Comparison of ENCODE assay signal across 11 cellular contexts in the genomic region with DNA sequence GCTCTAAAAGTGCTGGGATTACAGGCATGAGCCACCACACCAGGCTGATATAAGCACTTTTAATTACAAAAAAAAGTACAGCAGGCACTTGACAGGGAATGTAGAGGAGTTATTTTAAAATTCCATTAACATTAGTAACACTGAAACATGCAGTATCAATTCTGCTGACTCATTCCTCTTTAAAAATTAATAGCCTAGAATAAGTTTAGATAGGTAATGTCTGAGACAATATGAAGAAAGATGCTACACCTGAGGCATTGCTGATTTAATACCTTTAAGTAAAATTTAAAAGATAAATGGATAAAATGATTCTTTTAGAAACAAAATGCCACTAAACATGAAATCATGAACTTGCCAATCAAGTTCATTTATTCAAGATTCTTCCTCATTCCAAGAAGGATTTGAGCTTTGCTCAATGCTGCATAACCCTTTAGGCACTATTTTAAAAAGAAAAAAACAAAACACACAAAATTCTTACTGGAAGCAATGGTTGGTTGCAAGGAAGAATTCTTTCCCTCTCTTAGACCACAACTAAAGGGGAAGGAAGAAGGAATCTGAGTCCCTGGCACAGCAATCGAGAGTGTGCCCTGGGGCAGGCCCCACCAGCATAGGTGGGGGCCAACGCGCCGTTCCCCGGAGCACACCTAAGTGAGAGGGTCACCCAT. TPM values are rescaled to one million over a fixed set of nuclear protein-coding genes. Genes with fewer than 3 reads are reported as not detected.
A peak's percentile ranks its signal among the peaks of the same experiment; 100 is the strongest.
DNase-seq lines count a peak whose midpoint lies in the region; ATAC-seq and TF ChIP-seq lines count a peak whose summit lies in the region.
"Had no signal": no experiment of that assay in that cellular context is flagged by ENCODE, and none has a peak within 500 bp of the region (broad histone marks: within the 10 kb centered on the region; RNA-seq: fewer than 3 reads in every experiment).

No MANE protein-coding gene starts in this region.

- peak overlapping the region in 3 of 8 donors; percentile 2 to 49 (median 8) for H3K27ac ChIP-seq in spleen
- H3K27ac ChIP-seq in testis, result peak overlapping the region in 1 of 2 donors; percentile 47

- no peak overlapping the region for H3K4me3 ChIP-seq in fibroblast of villous mesenchyme (ENCODE audit: low read depth, low read length)
- no peak overlapping the region for H3K4me3 ChIP-seq in spleen
- H3K4me3 ChIP-seq in testis, result no peak overlapping the region

- H3K27me3 ChIP-seq in spleen (replicated peaks in 1 of 7), result no peaks in the 10 kb centered on the region
- no peaks in the 10 kb centered on the region for H3K27me3 ChIP-seq in testis

- H3K9me3 ChIP-seq in spleen (peaks cover 0 to 8% (median 0%) of the 10 kb centered on the region in 8 donors), testis (no peaks in the 10 kb centered on the region)

- no peak for TF ChIP-seq POLR2A in spleen (IDR thresholded peaks at IDR 0.05)
- TF ChIP-seq POLR2A in testis (IDR thresholded peaks at IDR 0.05), result no peak

- intact Hi-C loops in spleen (cut with DNase I; ENCODE audit: low total_unique reads) (no loop called here), testis (cut with DNase I; ENCODE audit: low total_unique reads) (no loop called here)

- CTCF ChIA-PET in activated CD8-positive, alpha-beta T cell treated with anti-CD3 and anti-CD28 coated beads, Interleukin-2, amount 10 ng/mL, durations not matched to agents 7 days and 5 days (lab: Charles Lee), result interaction anchor here (0.8 kb wide), 1 partner anchor 8 kb away, joined by 3 read pairs; no protein-coding TSS in a partner anchor

- POLR2A ChIA-PET in activated CD8-positive, alpha-beta T cell treated with anti-CD3 and anti-CD28 coated beads, Interleukin-2, amount 10 ng/mL, durations not matched to agents 7 days and 5 days (lab: Charles Lee), result interaction anchor here (1.0 kb wide), 1 partner anchor 28 kb away, joined by 3 read pairs; no protein-coding TSS in a partner anchor

- H3K36me3 Mint-ChIP-seq in activated CD8-positive, alpha-beta T cell treated with anti-CD3 and anti-CD28 coated beads, Interleukin-2, amount 10 ng/mL, durations not matched to agents 7 days and 5 days (ENCODE audit: low read depth), result peaks cover 54% of the 10 kb centered on the region

- DNase-seq in SIG-M5 treated with dmso at 0.1 percent for 504 hours (lab: John Stamatoyannopoulos, UW; ENCODE audit: unreplicated experiment) (peak; percentile 43), SIG-M5 (lab: John Stamatoyannopoulos, UW) (no peak), fibroblast of villous mesenchyme (ENCODE audit: low read depth) (peak; percentile 68), spleen (peak; percentile 54), testis (no peak), NCI-H748 treated with DMSO at 0.1 percent for 48 hours (lab: John Stamatoyannopoulos, UW) (no peak)
- no peak for DNase-seq in activated CD8-positive, alpha-beta T cell treated with anti-CD3 and anti-CD28 coated beads, Interleukin-2, amount 10 ng/mL, durations not matched to agents 7 days and 5 days
- DNase-seq: 8988T; NK-92 treated with Interleukin-12 subunit alpha and Interleukin-12 subunit beta, amount 100 ng/mL, for 24 hours; stimulated activated CD4-positive, alpha-beta T cell treated with anti-CD3 and anti-CD28 coated beads, Interleukin-1b, Interleukin-23, amount 100 ng/mL, for 48 hours had no signal

- TF ChIP-seq CTCF in fibroblast of villous mesenchyme (IDR thresholded peaks at IDR 0.05; ENCODE audit: insufficient read depth, low read depth, low read length) (no peak), spleen (IDR thresholded peaks at IDR 0.05 in 8 of 11, conservative IDR thresholded peaks at IDR 0.05 in 3 of 11) (no peak), testis (IDR thresholded peaks at IDR 0.05) (no peak)

- H3K27ac Mint-ChIP-seq in activated CD8-positive, alpha-beta T cell treated with anti-CD3 and anti-CD28 coated beads, Interleukin-2, amount 10 ng/mL, durations not matched to agents 7 days and 5 days, result peak overlapping the region; percentile 43

- WGBS in spleen, 5 donors, result 43 to 63% (median 53%) methylated on average over 5 of the region's 5 CpGs
- WGBS in testis, 2 donors, result 68 to 83% methylated on average over 5 of the region's 5 CpGs

- H3K4me3 Mint-ChIP-seq in activated CD8-positive, alpha-beta T cell treated with anti-CD3 and anti-CD28 coated beads, Interleukin-2, amount 10 ng/mL, durations not matched to agents 7 days and 5 days, result no peak overlapping the region

- ATAC-seq in activated CD8-positive, alpha-beta T cell treated with anti-CD3 and anti-CD28 coated beads, Interleukin-2, amount 10 ng/mL, durations not matched to agents 7 days and 5 days, result no peak
- no peak for ATAC-seq in GM21825 (IDR thresholded peaks at IDR 0.05; ENCODE audit: unreplicated experiment)

- H3K4me1 ChIP-seq in spleen (peaks cover 0 to 37% (median 9%) of the 10 kb centered on the region in 6 donors), testis (peaks cover 10% of the 10 kb centered on the region)

- H3K27me3 Mint-ChIP-seq in activated CD8-positive, alpha-beta T cell treated with anti-CD3 and anti-CD28 coated beads, Interleukin-2, amount 10 ng/mL, durations not matched to agents 7 days and 5 days (ENCODE audit: low read depth), result no peaks in the 10 kb centered on the region

- peaks cover 40% of the 10 kb centered on the region for H3K4me1 Mint-ChIP-seq in activated CD8-positive, alpha-beta T cell treated with anti-CD3 and anti-CD28 coated beads, Interleukin-2, amount 10 ng/mL, durations not matched to agents 7 days and 5 days (ENCODE audit: low read depth)

- H3K36me3 ChIP-seq in spleen (peaks cover 0 to 28% (median 3%) of the 10 kb centered on the region in 6 donors), testis (ENCODE audit: low read depth, missing control alignments) (no peaks in the 10 kb centered on the region)

- H3K9me3 Mint-ChIP-seq in activated CD8-positive, alpha-beta T cell treated with anti-CD3 and anti-CD28 coated beads, Interleukin-2, amount 10 ng/mL, durations not matched to agents 7 days and 5 days (ENCODE audit: insufficient read depth), result peaks cover 9% of the 10 kb centered on the region

RNA-seq across cellular contexts. Expression of a gene that starts 26.6 kb away (rescaled TPM):
- 10 to 100 TPM; 85.0 to 85.9 TPM for total RNA-seq in activated CD8-positive, alpha-beta T cell treated with anti-CD3 and anti-CD28 coated beads, Interleukin-2, amount 10 ng/mL, durations not matched to agents 7 days and 5 days
- 66.7 and 75.1 TPM in 2 replicates for total RNA-seq in fibroblast of villous mesenchyme
- total RNA-seq in spleen, result 10 to 100 TPM; 37.1 to 61.0 (median 47.2) TPM
- polyA plus RNA-seq in spleen, result 10 to 100 TPM in 2 of 3 donors, 1 to 10 TPM in 1; 6.6 to 10.3 (median 10.0) TPM
- total RNA-seq in testis, result 10 to 100 TPM; 61.1 to 73.1 TPM
- polyA plus RNA-seq in testis (ENCODE audit: insufficient read depth, low read depth, low replicate concordance), result 53.9 TPM

RNA-seq across cellular contexts. Expression of a gene that starts 53.7 kb away (rescaled TPM):
- 10 to 100 TPM; 17.4 to 18.9 TPM for total RNA-seq in activated CD8-positive, alpha-beta T cell treated with anti-CD3 and anti-CD28 coated beads, Interleukin-2, amount 10 ng/mL, durations not matched to agents 7 days and 5 days
- total RNA-seq in fibroblast of villous mesenchyme, result 3.5 and 4.2 TPM in 2 replicates
- total RNA-seq in spleen, result 10 to 100 TPM; 14.9 to 21.7 (median 17.8) TPM
- 1 to 10 TPM; 3.7 to 8.6 (median 8.0) TPM for polyA plus RNA-seq in spleen
- total RNA-seq in testis, result 10 to 100 TPM; 71.5 to 86.8 TPM
- polyA plus RNA-seq in testis (ENCODE audit: insufficient read depth, low read depth, low replicate concordance), result 72.1 TPM

Comparison
In these comparisons a context has a peak if more than half of its experiments do, and no peak if none do; other contexts are left out.
1. DNase-seq: peak in SIG-M5 treated with dmso at 0.1 percent for 504 hours (single experiment), fibroblast of villous mesenchyme (single experiment) and spleen (single experiment); none in SIG-M5 (single experiment), activated CD8-positive, alpha-beta T cell treated with anti-CD3 and anti-CD28 coated beads, Interleukin-2, amount 10 ng/mL, durations not matched to agents 7 days and 5 days (single experiment), testis (single experiment) and NCI-H748 treated with DMSO at 0.1 percent for 48 hours (single experiment).